1 cellular context compared by ENCODE assay signal in genomic region chr11:113778111-113778910, GRCh38.
TF ChIP-seq lines count a peak whose summit lies in the region.

No MANE protein-coding gene starts in this region.

TF ChIP-seq in IMR-90, 13 proteins besides CTCF, POLR2A, EP300 and RAD21:
- TF ChIP-seq RFX5 (IDR thresholded peaks at IDR 0.05; ENCODE audit: low read depth, low read length), result no peak
- TF ChIP-seq BHLHE40 (IDR thresholded peaks at IDR 0.05; ENCODE audit: low read depth, low read length), result no peak
- TF ChIP-seq MXI1 (IDR thresholded peaks at IDR 0.05; ENCODE audit: borderline replicate concordance, low read depth, low read length), result no peak
- peak; percentile 39 for TF ChIP-seq CEBPB (IDR thresholded peaks at IDR 0.05; ENCODE audit: low read depth, low read length)
- no peak for TF ChIP-seq CHD1 (IDR thresholded peaks at IDR 0.05; ENCODE audit: low read depth, low read length)
- no peak for TF ChIP-seq SMC3 (IDR thresholded peaks at IDR 0.05; ENCODE audit: low read depth, low read length)
- TF ChIP-seq NFE2L2 (IDR thresholded peaks at IDR 0.05; ENCODE audit: low read depth, low read length), result no peak
- TF ChIP-seq USF2 (IDR thresholded peaks at IDR 0.05; ENCODE audit: low read depth, low read length), result no peak
- TF ChIP-seq MAFK (IDR thresholded peaks at IDR 0.05; ENCODE audit: low read depth, low read length), result peak; percentile 89
- no peak for TF ChIP-seq MAZ (IDR thresholded peaks at IDR 0.05; ENCODE audit: borderline replicate concordance, low read depth, low read length)
- TF ChIP-seq FOS (IDR thresholded peaks at IDR 0.05; ENCODE audit: low read depth, low read length), result no peak
- TF ChIP-seq ELK1 (IDR thresholded peaks at IDR 0.05; ENCODE audit: borderline replicate concordance, low read depth, low read length), result no peak
- no peak for TF ChIP-seq RCOR1 (IDR thresholded peaks at IDR 0.05; ENCODE audit: insufficient replicate concordance, low read length)
